ENCODE assay signal across 14 cellular contexts in genomic region chr19:49337267-49338022, GRCh38. TPM values are rescaled to one million over a fixed set of nuclear protein-coding genes. Genes with fewer than 3 reads are reported as not detected.
DNase-seq lines count a peak whose midpoint lies in the region; ATAC-seq and TF ChIP-seq lines count a peak whose summit lies in the region.
"Had no signal": no experiment of that assay in that cellular context is flagged by ENCODE, and none has a peak within 500 bp of the region (broad histone marks: within the 10 kb centered on the region; RNA-seq: fewer than 3 reads in every experiment).

No MANE protein-coding gene starts in this region.

- H3K4me1 ChIP-seq in OCI-LY1 (ENCODE audit: insufficient read depth, low read length, severe bottlenecking) (peaks cover 84% of the 10 kb centered on the region), neuronal stem cell (ENCODE audit: control insufficient read depth in 2 of 2, insufficient read depth in 1 of 2, low read depth in 1 of 2, low read length in 2 of 2) (peaks cover 0 to 14% of the 10 kb centered on the region in 2 donors)

- no peaks in the 10 kb centered on the region for H4K20me1 ChIP-seq in OCI-LY1 (ENCODE audit: insufficient read depth, low read length)

- no peak for TF ChIP-seq CTCF in OCI-LY1 (IDR thresholded peaks at IDR 0.05; ENCODE audit: low read length)
- TF ChIP-seq CTCF in endothelial cell (IDR thresholded peaks at IDR 0.05; ENCODE audit: unreplicated experiment), result no peak

- H3K36me3 Mint-ChIP-seq in T-helper 1 cell treated with Interleukin-12 subunit alpha and Interleukin-12 subunit beta and Interleukin-4 antibody, amounts not matched to agents 30 μg/mL and 1 μg/mL, for 36 hours (ENCODE audit: low read depth), result peaks cover 30% of the 10 kb centered on the region
- H3K36me3 Mint-ChIP-seq in endothelial cell (ENCODE audit: low read depth, unreplicated experiment), result peaks cover 28% of the 10 kb centered on the region

- H2AFZ ChIP-seq in OCI-LY1 (ENCODE audit: low read length), result no peak overlapping the region
- no peak overlapping the region for H2AFZ ChIP-seq in neuronal stem cell (ENCODE audit: low read length)

- H3K9ac ChIP-seq in OCI-LY1 (ENCODE audit: low read length) (peak overlapping the region; percentile 93), neuronal stem cell (ENCODE audit: low read depth, low read length, poor library complexity) (no peak overlapping the region)

- H3K4me3 ChIP-seq in OCI-LY1 (ENCODE audit: low read depth, low read length, poor library complexity, severe bottlenecking), result peak overlapping the region; percentile 84
- no peak overlapping the region for H3K4me3 ChIP-seq in neuronal stem cell (ENCODE audit: low read length in 2 of 2)
- H3K4me3 ChIP-seq: gastrocnemius medialis had no signal

- DNase-seq in T-helper 1 cell (no peak), endothelial cell (ENCODE audit: low spot score) (no peak), neuronal stem cell (ENCODE audit: low spot score) (no peak), NCI-H1417 treated with DMSO at 0.1 percent for 48 hours (lab: John Stamatoyannopoulos, UW) (no peak)
- DNase-seq: DMS53, gastrocnemius medialis, NCI-H2029 treated with DMSO at 0.1 percent for 48 hours, T-helper 9 cell had no signal

- H3K27ac ChIP-seq in OCI-LY1 (ENCODE audit: low read depth, low read length, poor library complexity, severe bottlenecking) (peak overlapping the region; percentile 96), neuronal stem cell (replicated peaks; ENCODE audit: low read length) (no peak overlapping the region)
- H3K27ac ChIP-seq: 22Rv1, gastrocnemius medialis had no signal

- peaks cover 47% of the 10 kb centered on the region for H3K4me1 Mint-ChIP-seq in T-helper 1 cell treated with Interleukin-12 subunit alpha and Interleukin-12 subunit beta and Interleukin-4 antibody, amounts not matched to agents 30 μg/mL and 1 μg/mL, for 36 hours (ENCODE audit: low read depth)
- H3K4me1 Mint-ChIP-seq in endothelial cell (ENCODE audit: unreplicated experiment), result peaks cover 49% of the 10 kb centered on the region

- no peak overlapping the region for H3K4ac ChIP-seq in neuronal stem cell (ENCODE audit: low read length)

- no peak for ATAC-seq in GM21528 (IDR thresholded peaks at IDR 0.05; ENCODE audit: low FRiP score, unreplicated experiment)
- ATAC-seq in GM18520 (IDR thresholded peaks at IDR 0.05; ENCODE audit: unreplicated experiment), result no peak
- ATAC-seq: gastrocnemius medialis had no signal

- H3K4me2 ChIP-seq in OCI-LY1 (ENCODE audit: low read length) (peak overlapping the region; percentile 78), neuronal stem cell (ENCODE audit: insufficient read depth, low read length, poor library complexity, severe bottlenecking) (peak overlapping the region; percentile 66)

- H3K14ac ChIP-seq in neuronal stem cell (ENCODE audit: low read length), result peak overlapping the region; percentile 38

- H3K27me3 ChIP-seq in OCI-LY1 (ENCODE audit: insufficient read depth, low read length) (no peaks in the 10 kb centered on the region), neuronal stem cell (ENCODE audit: control insufficient read depth in 3 of 3, insufficient read depth in 3 of 3, low read depth in 1 of 3, low read length in 3 of 3) (peaks cover 0 to 3% (median 0%) of the 10 kb centered on the region in 3 experiments)

- H2BK120ac ChIP-seq in neuronal stem cell (ENCODE audit: low read depth, low read length), result no peak overlapping the region

- H3K27ac Mint-ChIP-seq in T-helper 1 cell treated with Interleukin-12 subunit alpha and Interleukin-12 subunit beta and Interleukin-4 antibody, amounts not matched to agents 30 μg/mL and 1 μg/mL, for 36 hours, result peak overlapping the region; percentile 57
- peak overlapping the region; percentile 48 for H3K27ac Mint-ChIP-seq in endothelial cell (ENCODE audit: unreplicated experiment)

- H3K36me3 ChIP-seq in OCI-LY1 (ENCODE audit: insufficient read depth, low read length) (peaks cover 49% of the 10 kb centered on the region), neuronal stem cell (replicated peaks in 1 of 2; ENCODE audit: control insufficient read depth in 2 of 2, insufficient read depth in 2 of 2, low read length in 2 of 2) (peaks cover 28 to 91% of the 10 kb centered on the region in 2 donors)
- H3K36me3 ChIP-seq: gastrocnemius medialis had no signal

- H2BK12ac ChIP-seq in neuronal stem cell (ENCODE audit: low read length), result no peak overlapping the region

- 0 out of 2 replicates have a peak, but pooled peaks cover 3% of the 10 kb centered on the region for H3F3A ChIP-seq in OCI-LY1 (ENCODE audit: insufficient read depth, low read length)

- H3K9me3 ChIP-seq in OCI-LY1 (ENCODE audit: low read length) (no peaks in the 10 kb centered on the region), neuronal stem cell (replicated peaks in 1 of 2; ENCODE audit: control insufficient read depth in 2 of 2, insufficient read depth in 1 of 2, low read depth in 1 of 2, low read length in 2 of 2) (no peaks in the 10 kb centered on the region)
- H3K9me3 ChIP-seq: gastrocnemius medialis had no signal

- no peaks in the 10 kb centered on the region for H3K27me3 Mint-ChIP-seq in T-helper 1 cell treated with Interleukin-12 subunit alpha and Interleukin-12 subunit beta and Interleukin-4 antibody, amounts not matched to agents 30 μg/mL and 1 μg/mL, for 36 hours (ENCODE audit: low read depth)
- H3K27me3 Mint-ChIP-seq in endothelial cell (ENCODE audit: unreplicated experiment), result peaks cover 40% of the 10 kb centered on the region

- peak overlapping the region; percentile 85 for H3K23ac ChIP-seq in neuronal stem cell (ENCODE audit: low read depth, low read length, poor library complexity)

- WGBS in neuronal stem cell (ENCODE audit: extremely low coverage in 2 of 2, insufficient read length in 2 of 2, insufficient replicate concordance in 1 of 2), 2 donors, result no CpG with 5 or more reads among the region's 19 CpGs

- H3K18ac ChIP-seq in neuronal stem cell (ENCODE audit: low read length), result peak overlapping the region; percentile 12

- peaks cover 6% of the 10 kb centered on the region for H3K79me1 ChIP-seq in neuronal stem cell (ENCODE audit: low read depth, low read length)

- H3K9me3 Mint-ChIP-seq in T-helper 1 cell treated with Interleukin-12 subunit alpha and Interleukin-12 subunit beta and Interleukin-4 antibody, amounts not matched to agents 30 μg/mL and 1 μg/mL, for 36 hours, result no peaks in the 10 kb centered on the region
- no peaks in the 10 kb centered on the region for H3K9me3 Mint-ChIP-seq in endothelial cell (ENCODE audit: unreplicated experiment)

- H3K79me2 ChIP-seq in OCI-LY1 (ENCODE audit: insufficient read depth, low read length), result peaks cover 5% of the 10 kb centered on the region; the same call in 1 of the 2 replicates

- no peak overlapping the region for H2BK15ac ChIP-seq in neuronal stem cell (ENCODE audit: low read length)

- H2BK5ac ChIP-seq in neuronal stem cell (ENCODE audit: low read length), result peak overlapping the region; percentile 53

- no peaks in the 10 kb centered on the region for H3K9me2 ChIP-seq in OCI-LY1 (ENCODE audit: low read depth, low read length)

- no peak overlapping the region for H4K8ac ChIP-seq in neuronal stem cell (ENCODE audit: low read depth, low read length)

- no peak overlapping the region for H4K91ac ChIP-seq in neuronal stem cell (ENCODE audit: low read depth, low read length, poor library complexity)

- H2AK5ac ChIP-seq in neuronal stem cell (ENCODE audit: low read depth, low read length), result peak overlapping the region; percentile 81

- H3K4me3 Mint-ChIP-seq in T-helper 1 cell treated with Interleukin-12 subunit alpha and Interleukin-12 subunit beta and Interleukin-4 antibody, amounts not matched to agents 30 μg/mL and 1 μg/mL, for 36 hours, result peak overlapping the region; percentile 52
- peak overlapping the region; percentile 66 for H3K4me3 Mint-ChIP-seq in endothelial cell (ENCODE audit: unreplicated experiment)

RNA-seq across cellular contexts. Expression of gene CD37, which starts 2.2 kb away (rescaled TPM):
- total RNA-seq in endothelial cell (ENCODE audit: unreplicated experiment), result not detected
- not detected for polyA plus RNA-seq in neuronal stem cell (2013, experiment 1 of 2)
- not detected for polyA plus RNA-seq in neuronal stem cell (2013, experiment 2 of 2)

RNA-seq across cellular contexts. Expression of gene SLC6A16, which starts 12.5 kb away (rescaled TPM):
- 4.0 TPM for total RNA-seq in endothelial cell (ENCODE audit: unreplicated experiment)
- polyA plus RNA-seq in neuronal stem cell (2013, experiment 1 of 2), result 10.6 TPM
- 10.3 TPM for polyA plus RNA-seq in neuronal stem cell (2013, experiment 2 of 2)
- total RNA-seq: skeletal muscle tissue had no signal

RNA-seq across cellular contexts. Expression of gene TEAD2, which starts 24.8 kb away (rescaled TPM):
- total RNA-seq in endothelial cell (ENCODE audit: unreplicated experiment), result 167 TPM
- 226 TPM for polyA plus RNA-seq in neuronal stem cell (2013, experiment 1 of 2)
- polyA plus RNA-seq in neuronal stem cell (2013, experiment 2 of 2), result 220 TPM

RNA-seq across cellular contexts. Expression of gene DKKL1, which starts 26.2 kb away (rescaled TPM):
- total RNA-seq in endothelial cell (ENCODE audit: unreplicated experiment), result 2.2 TPM
- 8.4 TPM for polyA plus RNA-seq in neuronal stem cell (2013, experiment 1 of 2)
- polyA plus RNA-seq in neuronal stem cell (2013, experiment 2 of 2), result 7.5 TPM
- total RNA-seq: gastrocnemius medialis had no signal

RNA-seq across cellular contexts. Expression of gene KASH5, which starts 50.6 kb away (rescaled TPM):
- total RNA-seq in endothelial cell (ENCODE audit: unreplicated experiment), result 0.26 TPM
- polyA plus RNA-seq in neuronal stem cell (2013, experiment 1 of 2), result 0.17 TPM
- polyA plus RNA-seq in neuronal stem cell (2013, experiment 2 of 2), result 0.17 TPM
- total RNA-seq: gastrocnemius medialis, skeletal muscle tissue had no signal
